In the genomic region with DNA sequence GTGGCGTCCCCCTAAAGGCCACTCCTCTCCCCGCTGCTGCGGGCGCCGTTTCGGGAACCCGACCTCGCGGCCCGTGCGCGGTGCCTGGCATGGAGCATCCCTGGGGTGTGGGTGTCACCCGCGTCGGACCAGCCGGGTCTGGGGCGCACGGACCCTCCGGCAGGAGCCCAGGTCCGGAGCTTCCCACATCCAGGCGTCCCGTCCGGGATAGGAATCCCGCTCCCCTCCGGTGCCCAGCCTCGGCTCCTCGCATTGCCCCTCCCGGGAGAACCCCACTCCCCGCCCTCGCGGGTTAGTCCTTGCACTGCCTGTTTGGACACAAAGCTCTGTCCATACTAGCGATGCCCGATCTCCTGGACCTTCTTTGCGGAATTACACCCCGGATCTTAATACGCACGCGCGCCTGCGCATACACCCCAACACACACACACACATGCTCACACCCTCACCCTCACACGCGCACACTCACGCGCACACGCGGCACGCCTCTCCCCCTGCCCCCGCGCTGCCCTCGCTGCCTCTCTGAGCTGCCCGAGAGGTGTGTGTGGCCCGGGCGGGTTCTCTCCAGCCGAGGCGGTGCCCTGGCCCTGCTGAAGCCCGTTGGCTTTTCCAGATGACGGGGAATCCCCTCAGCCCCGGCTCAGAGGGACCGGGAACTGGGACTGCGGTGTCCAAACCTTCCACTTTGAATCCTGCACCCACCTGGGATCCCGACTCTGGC, we compare ENCODE assay signal across 1 cellular context.
TF ChIP-seq lines count a peak whose summit lies in the region.

No MANE protein-coding gene starts in this region.

TF ChIP-seq in HepG2, 621 proteins besides CTCF, POLR2A, EP300 and RAD21 (continued from another document and continues in another):
- peak; percentile 47; the same call in 1 of the 2 replicates for TF ChIP-seq ZNF746 (CRISPR knock-in tag; IDR thresholded peaks at IDR 0.05)
- TF ChIP-seq, protein P1, sequence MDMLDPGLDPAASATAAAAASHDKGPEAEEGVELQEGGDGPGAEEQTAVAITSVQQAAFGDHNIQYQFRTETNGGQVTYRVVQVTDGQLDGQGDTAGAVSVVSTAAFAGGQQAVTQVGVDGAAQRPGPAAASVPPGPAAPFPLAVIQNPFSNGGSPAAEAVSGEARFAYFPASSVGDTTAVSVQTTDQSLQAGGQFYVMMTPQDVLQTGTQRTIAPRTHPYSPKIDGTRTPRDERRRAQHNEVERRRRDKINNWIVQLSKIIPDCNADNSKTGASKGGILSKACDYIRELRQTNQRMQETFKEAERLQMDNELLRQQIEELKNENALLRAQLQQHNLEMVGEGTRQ (IDR thresholded peaks at IDR 0.05; ENCODE audit: low read depth, low read length), result no peak
- TF ChIP-seq, protein P1 (CRISPR knock-in tag; IDR thresholded peaks at IDR 0.05; ENCODE audit: borderline replicate concordance), result no peak
- TF ChIP-seq, protein P2, sequence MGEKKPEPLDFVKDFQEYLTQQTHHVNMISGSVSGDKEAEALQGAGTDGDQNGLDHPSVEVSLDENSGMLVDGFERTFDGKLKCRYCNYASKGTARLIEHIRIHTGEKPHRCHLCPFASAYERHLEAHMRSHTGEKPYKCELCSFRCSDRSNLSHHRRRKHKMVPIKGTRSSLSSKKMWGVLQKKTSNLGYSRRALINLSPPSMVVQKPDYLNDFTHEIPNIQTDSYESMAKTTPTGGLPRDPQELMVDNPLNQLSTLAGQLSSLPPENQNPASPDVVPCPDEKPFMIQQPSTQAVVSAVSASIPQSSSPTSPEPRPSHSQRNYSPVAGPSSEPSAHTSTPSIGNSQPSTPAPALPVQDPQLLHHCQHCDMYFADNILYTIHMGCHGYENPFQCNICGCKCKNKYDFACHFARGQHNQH (CRISPR knock-in tag; IDR thresholded peaks at IDR 0.05), result no peak
- no peak for TF ChIP-seq SRSF9 (IDR thresholded peaks at IDR 0.05; ENCODE audit: borderline replicate concordance, insufficient read depth, low read depth, low read length, poor library complexity, severe bottlenecking)
- TF ChIP-seq ZKSCAN1 (IDR thresholded peaks at IDR 0.05; ENCODE audit: low read length), result no peak
- TF ChIP-seq, protein P3, sequence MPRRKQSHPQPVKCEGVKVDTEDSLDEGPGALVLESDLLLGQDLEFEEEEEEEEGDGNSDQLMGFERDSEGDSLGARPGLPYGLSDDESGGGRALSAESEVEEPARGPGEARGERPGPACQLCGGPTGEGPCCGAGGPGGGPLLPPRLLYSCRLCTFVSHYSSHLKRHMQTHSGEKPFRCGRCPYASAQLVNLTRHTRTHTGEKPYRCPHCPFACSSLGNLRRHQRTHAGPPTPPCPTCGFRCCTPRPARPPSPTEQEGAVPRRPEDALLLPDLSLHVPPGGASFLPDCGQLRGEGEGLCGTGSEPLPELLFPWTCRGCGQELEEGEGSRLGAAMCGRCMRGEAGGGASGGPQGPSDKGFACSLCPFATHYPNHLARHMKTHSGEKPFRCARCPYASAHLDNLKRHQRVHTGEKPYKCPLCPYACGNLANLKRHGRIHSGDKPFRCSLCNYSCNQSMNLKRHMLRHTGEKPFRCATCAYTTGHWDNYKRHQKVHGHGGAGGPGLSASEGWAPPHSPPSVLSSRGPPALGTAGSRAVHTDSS (CRISPR knock-in tag; conservative IDR thresholded peaks at IDR 0.05), result no peak
- 0 out of 2 replicates have a peak, but pooled peaks have one; percentile 10 for TF ChIP-seq RARA (CRISPR knock-in tag; IDR thresholded peaks at IDR 0.05)
- TF ChIP-seq CHD2 (IDR thresholded peaks at IDR 0.05; ENCODE audit: low read depth, low read length), result no peak
- TF ChIP-seq HCFC1 (IDR thresholded peaks at IDR 0.05; ENCODE audit: low read depth, low read length), result no peak
- TF ChIP-seq KMT2A (CRISPR knock-in tag; IDR thresholded peaks at IDR 0.05), result no peak
- TF ChIP-seq, protein P4, sequence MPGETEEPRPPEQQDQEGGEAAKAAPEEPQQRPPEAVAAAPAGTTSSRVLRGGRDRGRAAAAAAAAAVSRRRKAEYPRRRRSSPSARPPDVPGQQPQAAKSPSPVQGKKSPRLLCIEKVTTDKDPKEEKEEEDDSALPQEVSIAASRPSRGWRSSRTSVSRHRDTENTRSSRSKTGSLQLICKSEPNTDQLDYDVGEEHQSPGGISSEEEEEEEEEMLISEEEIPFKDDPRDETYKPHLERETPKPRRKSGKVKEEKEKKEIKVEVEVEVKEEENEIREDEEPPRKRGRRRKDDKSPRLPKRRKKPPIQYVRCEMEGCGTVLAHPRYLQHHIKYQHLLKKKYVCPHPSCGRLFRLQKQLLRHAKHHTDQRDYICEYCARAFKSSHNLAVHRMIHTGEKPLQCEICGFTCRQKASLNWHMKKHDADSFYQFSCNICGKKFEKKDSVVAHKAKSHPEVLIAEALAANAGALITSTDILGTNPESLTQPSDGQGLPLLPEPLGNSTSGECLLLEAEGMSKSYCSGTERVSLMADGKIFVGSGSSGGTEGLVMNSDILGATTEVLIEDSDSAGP (CRISPR knock-in tag; IDR thresholded peaks at IDR 0.05; ENCODE audit: borderline replicate concordance), result peak; percentile 31; the same call in 1 of the 2 replicates
- no peak for TF ChIP-seq MEIS1 (CRISPR knock-in tag; IDR thresholded peaks at IDR 0.05; ENCODE audit: borderline replicate concordance)
- TF ChIP-seq KLF16 (CRISPR knock-in tag; IDR thresholded peaks at IDR 0.05), result no peak
- TF ChIP-seq, protein P5, sequence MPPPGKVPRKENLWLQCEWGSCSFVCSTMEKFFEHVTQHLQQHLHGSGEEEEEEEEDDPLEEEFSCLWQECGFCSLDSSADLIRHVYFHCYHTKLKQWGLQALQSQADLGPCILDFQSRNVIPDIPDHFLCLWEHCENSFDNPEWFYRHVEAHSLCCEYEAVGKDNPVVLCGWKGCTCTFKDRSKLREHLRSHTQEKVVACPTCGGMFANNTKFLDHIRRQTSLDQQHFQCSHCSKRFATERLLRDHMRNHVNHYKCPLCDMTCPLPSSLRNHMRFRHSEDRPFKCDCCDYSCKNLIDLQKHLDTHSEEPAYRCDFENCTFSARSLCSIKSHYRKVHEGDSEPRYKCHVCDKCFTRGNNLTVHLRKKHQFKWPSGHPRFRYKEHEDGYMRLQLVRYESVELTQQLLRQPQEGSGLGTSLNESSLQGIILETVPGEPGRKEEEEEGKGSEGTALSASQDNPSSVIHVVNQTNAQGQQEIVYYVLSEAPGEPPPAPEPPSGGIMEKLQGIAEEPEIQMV (CRISPR knock-in tag; IDR thresholded peaks at IDR 0.05; ENCODE audit: low read depth), result no peak
- no peak for TF ChIP-seq NFE2 (CRISPR knock-in tag; IDR thresholded peaks at IDR 0.05)
- no peak for TF ChIP-seq KMT2B (CRISPR knock-in tag; IDR thresholded peaks at IDR 0.05)
- no peak for TF ChIP-seq GTF2F1 (IDR thresholded peaks at IDR 0.05; ENCODE audit: low read length)
- no peak for TF ChIP-seq HMG20A (CRISPR knock-in tag; IDR thresholded peaks at IDR 0.05; ENCODE audit: borderline replicate concordance)
- TF ChIP-seq, protein P6, sequence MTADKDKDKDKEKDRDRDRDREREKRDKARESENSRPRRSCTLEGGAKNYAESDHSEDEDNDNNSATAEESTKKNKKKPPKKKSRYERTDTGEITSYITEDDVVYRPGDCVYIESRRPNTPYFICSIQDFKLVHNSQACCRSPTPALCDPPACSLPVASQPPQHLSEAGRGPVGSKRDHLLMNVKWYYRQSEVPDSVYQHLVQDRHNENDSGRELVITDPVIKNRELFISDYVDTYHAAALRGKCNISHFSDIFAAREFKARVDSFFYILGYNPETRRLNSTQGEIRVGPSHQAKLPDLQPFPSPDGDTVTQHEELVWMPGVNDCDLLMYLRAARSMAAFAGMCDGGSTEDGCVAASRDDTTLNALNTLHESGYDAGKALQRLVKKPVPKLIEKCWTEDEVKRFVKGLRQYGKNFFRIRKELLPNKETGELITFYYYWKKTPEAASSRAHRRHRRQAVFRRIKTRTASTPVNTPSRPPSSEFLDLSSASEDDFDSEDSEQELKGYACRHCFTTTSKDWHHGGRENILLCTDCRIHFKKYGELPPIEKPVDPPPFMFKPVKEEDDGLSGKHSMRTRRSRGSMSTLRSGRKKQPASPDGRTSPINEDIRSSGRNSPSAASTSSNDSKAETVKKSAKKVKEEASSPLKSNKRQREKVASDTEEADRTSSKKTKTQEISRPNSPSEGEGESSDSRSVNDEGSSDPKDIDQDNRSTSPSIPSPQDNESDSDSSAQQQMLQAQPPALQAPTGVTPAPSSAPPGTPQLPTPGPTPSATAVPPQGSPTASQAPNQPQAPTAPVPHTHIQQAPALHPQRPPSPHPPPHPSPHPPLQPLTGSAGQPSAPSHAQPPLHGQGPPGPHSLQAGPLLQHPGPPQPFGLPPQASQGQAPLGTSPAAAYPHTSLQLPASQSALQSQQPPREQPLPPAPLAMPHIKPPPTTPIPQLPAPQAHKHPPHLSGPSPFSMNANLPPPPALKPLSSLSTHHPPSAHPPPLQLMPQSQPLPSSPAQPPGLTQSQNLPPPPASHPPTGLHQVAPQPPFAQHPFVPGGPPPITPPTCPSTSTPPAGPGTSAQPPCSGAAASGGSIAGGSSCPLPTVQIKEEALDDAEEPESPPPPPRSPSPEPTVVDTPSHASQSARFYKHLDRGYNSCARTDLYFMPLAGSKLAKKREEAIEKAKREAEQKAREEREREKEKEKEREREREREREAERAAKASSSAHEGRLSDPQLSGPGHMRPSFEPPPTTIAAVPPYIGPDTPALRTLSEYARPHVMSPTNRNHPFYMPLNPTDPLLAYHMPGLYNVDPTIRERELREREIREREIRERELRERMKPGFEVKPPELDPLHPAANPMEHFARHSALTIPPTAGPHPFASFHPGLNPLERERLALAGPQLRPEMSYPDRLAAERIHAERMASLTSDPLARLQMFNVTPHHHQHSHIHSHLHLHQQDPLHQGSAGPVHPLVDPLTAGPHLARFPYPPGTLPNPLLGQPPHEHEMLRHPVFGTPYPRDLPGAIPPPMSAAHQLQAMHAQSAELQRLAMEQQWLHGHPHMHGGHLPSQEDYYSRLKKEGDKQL (CRISPR knock-in tag; IDR thresholded peaks at IDR 0.05; ENCODE audit: low read depth), result no peak
- TF ChIP-seq SNAPC2 (CRISPR knock-in tag; IDR thresholded peaks at IDR 0.05), result no peak
- TF ChIP-seq ZNF207 (IDR thresholded peaks at IDR 0.05; ENCODE audit: borderline replicate concordance), result no peak
- TF ChIP-seq, protein P7, sequence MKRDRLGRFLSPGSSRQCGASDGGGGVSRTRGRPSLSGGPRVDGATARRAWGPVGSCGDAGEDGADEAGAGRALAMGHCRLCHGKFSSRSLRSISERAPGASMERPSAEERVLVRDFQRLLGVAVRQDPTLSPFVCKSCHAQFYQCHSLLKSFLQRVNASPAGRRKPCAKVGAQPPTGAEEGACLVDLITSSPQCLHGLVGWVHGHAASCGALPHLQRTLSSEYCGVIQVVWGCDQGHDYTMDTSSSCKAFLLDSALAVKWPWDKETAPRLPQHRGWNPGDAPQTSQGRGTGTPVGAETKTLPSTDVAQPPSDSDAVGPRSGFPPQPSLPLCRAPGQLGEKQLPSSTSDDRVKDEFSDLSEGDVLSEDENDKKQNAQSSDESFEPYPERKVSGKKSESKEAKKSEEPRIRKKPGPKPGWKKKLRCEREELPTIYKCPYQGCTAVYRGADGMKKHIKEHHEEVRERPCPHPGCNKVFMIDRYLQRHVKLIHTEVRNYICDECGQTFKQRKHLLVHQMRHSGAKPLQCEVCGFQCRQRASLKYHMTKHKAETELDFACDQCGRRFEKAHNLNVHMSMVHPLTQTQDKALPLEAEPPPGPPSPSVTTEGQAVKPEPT (CRISPR knock-in tag; IDR thresholded peaks at IDR 0.05; ENCODE audit: low read depth), result no peak
- no peak for TF ChIP-seq KDM4B (CRISPR knock-in tag; IDR thresholded peaks at IDR 0.05)
- TF ChIP-seq, protein P8, sequence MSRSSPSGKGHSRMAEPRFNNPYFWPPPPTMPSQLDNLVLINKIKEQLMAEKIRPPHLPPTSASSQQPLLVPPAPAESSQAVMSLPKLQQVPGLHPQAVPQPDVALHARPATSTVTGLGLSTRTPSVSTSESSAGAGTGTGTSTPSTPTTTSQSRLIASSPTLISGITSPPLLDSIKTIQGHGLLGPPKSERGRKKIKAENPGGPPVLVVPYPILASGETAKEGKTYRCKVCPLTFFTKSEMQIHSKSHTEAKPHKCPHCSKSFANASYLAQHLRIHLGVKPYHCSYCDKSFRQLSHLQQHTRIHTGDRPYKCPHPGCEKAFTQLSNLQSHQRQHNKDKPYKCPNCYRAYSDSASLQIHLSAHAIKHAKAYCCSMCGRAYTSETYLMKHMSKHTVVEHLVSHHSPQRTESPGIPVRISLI (CRISPR knock-in tag; IDR thresholded peaks at IDR 0.05; ENCODE audit: borderline replicate concordance), result no peak
- TF ChIP-seq, protein P9, sequence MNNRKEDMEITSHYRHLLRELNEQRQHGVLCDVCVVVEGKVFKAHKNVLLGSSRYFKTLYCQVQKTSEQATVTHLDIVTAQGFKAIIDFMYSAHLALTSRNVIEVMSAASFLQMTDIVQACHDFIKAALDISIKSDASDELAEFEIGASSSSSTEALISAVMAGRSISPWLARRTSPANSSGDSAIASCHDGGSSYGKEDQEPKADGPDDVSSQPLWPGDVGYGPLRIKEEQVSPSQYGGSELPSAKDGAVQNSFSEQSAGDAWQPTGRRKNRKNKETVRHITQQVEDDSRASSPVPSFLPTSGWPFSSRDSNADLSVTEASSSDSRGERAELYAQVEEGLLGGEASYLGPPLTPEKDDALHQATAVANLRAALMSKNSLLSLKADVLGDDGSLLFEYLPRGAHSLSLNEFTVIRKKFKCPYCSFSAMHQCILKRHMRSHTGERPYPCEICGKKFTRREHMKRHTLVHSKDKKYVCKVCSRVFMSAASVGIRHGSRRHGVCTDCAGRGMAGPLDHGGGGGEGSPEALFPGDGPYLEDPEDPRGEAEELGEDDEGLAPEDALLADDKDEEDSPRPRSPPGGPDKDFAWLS (CRISPR knock-in tag; IDR thresholded peaks at IDR 0.05; ENCODE audit: borderline replicate concordance), result no peak
